Comparison of ENCODE assay signal across 8 cellular contexts in the genomic region with DNA sequence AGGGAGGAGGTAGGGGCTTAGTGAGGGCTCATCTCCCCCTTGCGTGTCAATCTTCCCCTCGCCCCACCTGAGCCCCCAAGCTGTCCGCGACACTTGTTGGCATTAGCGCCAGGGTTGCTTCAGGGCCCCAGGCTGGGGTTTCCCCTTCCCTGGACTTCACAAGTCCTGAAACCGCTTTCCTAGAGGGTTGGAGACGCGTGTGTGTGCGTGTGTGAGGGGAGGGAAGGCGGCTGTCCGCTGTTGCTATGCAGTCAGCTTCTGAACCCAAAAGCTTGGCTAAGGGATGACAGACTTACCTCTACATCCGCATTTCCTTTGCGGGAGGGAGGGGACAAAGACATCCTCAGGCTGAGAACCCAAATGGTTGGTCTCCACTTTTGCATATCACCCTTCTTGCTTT. TPM values are rescaled to one million over a fixed set of nuclear protein-coding genes. Genes with fewer than 3 reads are reported as not detected.
DNase-seq lines count a peak whose midpoint lies in the region; ATAC-seq and TF ChIP-seq lines count a peak whose summit lies in the region.

No MANE protein-coding gene starts in this region.

- no peaks in the 10 kb centered on the region for H3K36me3 ChIP-seq in stomach
- H3K36me3 ChIP-seq in SJCRH30: no peaks in the 10 kb centered on the region

- H3K27ac Mint-ChIP-seq in T-helper 1 cell treated with Interleukin-12 subunit alpha and Interleukin-12 subunit beta and Interleukin-4 antibody, amounts not matched to agents 30 μg/mL and 1 μg/mL, for 36 hours: peak overlapping the region; percentile 66
- H3K27ac Mint-ChIP-seq in glutamatergic neuron (ENCODE audit: unreplicated experiment): peak overlapping the region; percentile 68

- no peaks in the 10 kb centered on the region for H3K27me3 Mint-ChIP-seq in activated T-cell treated with anti-CD3 and anti-CD28 coated beads, Interleukin-2, amount 50 U/mL, for 4 hours (ENCODE audit: low read depth)
- peaks cover 18% of the 10 kb centered on the region for H3K27me3 Mint-ChIP-seq in T-helper 1 cell treated with Interleukin-12 subunit alpha and Interleukin-12 subunit beta and Interleukin-4 antibody, amounts not matched to agents 30 μg/mL and 1 μg/mL, for 36 hours (ENCODE audit: low read depth)
- peaks cover 26% of the 10 kb centered on the region for H3K27me3 Mint-ChIP-seq in glutamatergic neuron (ENCODE audit: unreplicated experiment)

- intact Hi-C loops in stomach (cut with DNase I; ENCODE audit: low total_unique reads): no loop called here

- H3K4me3 ChIP-seq in stomach: peak overlapping the region; percentile 53 to 84 (median 62)
- no peak overlapping the region for H3K4me3 ChIP-seq in SJCRH30

- H3K27me3 ChIP-seq in stomach (peaks cover 0 to 76% (median 39%) of the 10 kb centered on the region in 3 donors), SJCRH30 (no peaks in the 10 kb centered on the region)

- no peak for TF ChIP-seq POLR2A in stomach (IDR thresholded peaks at IDR 0.05)

- peak; percentile 3 to 13 for ATAC-seq in activated T-cell treated with anti-CD3 and anti-CD28 coated beads, Interleukin-2, amount 50 U/mL, for 4 hours

- no peak for TF ChIP-seq CTCF in glutamatergic neuron (IDR thresholded peaks at IDR 0.05; ENCODE audit: partially characterized antibody, unreplicated experiment)
- no peak for TF ChIP-seq CTCF in stomach (IDR thresholded peaks at IDR 0.05)

- no peaks in the 10 kb centered on the region for H3K9me3 Mint-ChIP-seq in activated T-cell treated with anti-CD3 and anti-CD28 coated beads, Interleukin-2, amount 50 U/mL, for 4 hours
- no peaks in the 10 kb centered on the region for H3K9me3 Mint-ChIP-seq in T-helper 1 cell treated with Interleukin-12 subunit alpha and Interleukin-12 subunit beta and Interleukin-4 antibody, amounts not matched to agents 30 μg/mL and 1 μg/mL, for 36 hours
- H3K9me3 Mint-ChIP-seq in glutamatergic neuron (ENCODE audit: unreplicated experiment): peaks cover 19% of the 10 kb centered on the region

- peaks cover 40% of the 10 kb centered on the region for H3K4me1 Mint-ChIP-seq in activated T-cell treated with anti-CD3 and anti-CD28 coated beads, Interleukin-2, amount 50 U/mL, for 4 hours (ENCODE audit: low read depth)
- H3K4me1 Mint-ChIP-seq in T-helper 1 cell treated with Interleukin-12 subunit alpha and Interleukin-12 subunit beta and Interleukin-4 antibody, amounts not matched to agents 30 μg/mL and 1 μg/mL, for 36 hours (ENCODE audit: low read depth): peaks cover 34% of the 10 kb centered on the region
- H3K4me1 Mint-ChIP-seq in glutamatergic neuron (ENCODE audit: low read depth, unreplicated experiment): peaks cover 29% of the 10 kb centered on the region

- peaks cover 6% of the 10 kb centered on the region for H3K36me3 Mint-ChIP-seq in activated T-cell treated with anti-CD3 and anti-CD28 coated beads, Interleukin-2, amount 50 U/mL, for 4 hours (ENCODE audit: insufficient read depth)
- H3K36me3 Mint-ChIP-seq in T-helper 1 cell treated with Interleukin-12 subunit alpha and Interleukin-12 subunit beta and Interleukin-4 antibody, amounts not matched to agents 30 μg/mL and 1 μg/mL, for 36 hours (ENCODE audit: low read depth): no peaks in the 10 kb centered on the region
- H3K36me3 Mint-ChIP-seq in glutamatergic neuron (ENCODE audit: unreplicated experiment): peaks cover 5% of the 10 kb centered on the region

- peak overlapping the region in 1 of 5 donors; percentile 51 for H3K27ac ChIP-seq in stomach
- H3K27ac ChIP-seq in SJCRH30: no peak overlapping the region

- H3K4me1 ChIP-seq in stomach (peaks cover 6 to 26% (median 15%) of the 10 kb centered on the region in 4 donors), SJCRH30 (peaks cover 4% of the 10 kb centered on the region; the same call in 1 of the 2 replicates)

- H3K9me3 ChIP-seq in stomach: no peaks in the 10 kb centered on the region
- no peaks in the 10 kb centered on the region for H3K9me3 ChIP-seq in SJCRH30 (replicated peaks)

- H3K4me3 Mint-ChIP-seq in activated T-cell treated with anti-CD3 and anti-CD28 coated beads, Interleukin-2, amount 50 U/mL, for 4 hours: peak overlapping the region; percentile 80
- peak overlapping the region; percentile 85 for H3K4me3 Mint-ChIP-seq in T-helper 1 cell treated with Interleukin-12 subunit alpha and Interleukin-12 subunit beta and Interleukin-4 antibody, amounts not matched to agents 30 μg/mL and 1 μg/mL, for 36 hours
- peak overlapping the region; percentile 89 for H3K4me3 Mint-ChIP-seq in glutamatergic neuron (ENCODE audit: unreplicated experiment)

- DNase-seq in activated T-cell treated with anti-CD3 and anti-CD28 coated beads, Interleukin-2, amount 50 U/mL, for 4 hours: no peak
- no peak for DNase-seq in activated T-cell treated with anti-CD3 and anti-CD28 coated beads for 4 hours
- DNase-seq in glutamatergic neuron: no peak
- no peak for DNase-seq in stomach
- DNase-seq in GM19238 (ENCODE audit: insufficient read length, low spot score): no peak
- no peak for DNase-seq in SJCRH30
- DNase-seq in OCI-M2 (lab: John Stamatoyannopoulos, UW; ENCODE audit: unreplicated experiment): no peak

- no peak for TF ChIP-seq EP300 in stomach (IDR thresholded peaks at IDR 0.05)

- WGBS in stomach, 5 donors: 8 to 16% (median 12%) methylated on average over 11 to 13 of the region's 13 CpGs

RNA-seq across cellular contexts. Expression of gene GOLGA7B, which starts 0.8 kb away (rescaled TPM):
- total RNA-seq in activated T-cell treated with anti-CD3 and anti-CD28 coated beads, Interleukin-2, amount 50 U/mL, for 4 hours: under 1 TPM; 0.28 to 0.32 (median 0.30) TPM
- total RNA-seq in glutamatergic neuron (ENCODE audit: unreplicated experiment) (21.5 TPM), stomach (1 to 10 TPM in 2 of 5 donors, under 1 TPM in 3; 0.45 to 1.8 (median 0.72) TPM)
- polyA plus RNA-seq in stomach: 1 to 10 TPM in 1 of 3 donors, under 1 TPM in 2; 0.31 to 2.8 (median 0.93) TPM
- total RNA-seq in SJCRH30 (2014; rRNA removed; shearing (Covaris generic)): 0.35 and 0.93 TPM in 2 replicates
